Comparison of ENCODE assay signal across 2 cellular contexts in genomic region chr10:21099291-21099800, GRCh38.
A peak's percentile ranks its signal among the peaks of the same experiment; 100 is the strongest.
TF ChIP-seq lines count a peak whose summit lies in the region.

No MANE protein-coding gene starts in this region.

TF ChIP-seq in K562, 482 proteins besides CTCF, POLR2A, EP300 and RAD21 (continues in another document):
- no peak for TF ChIP-seq SMARCA4 (IDR thresholded peaks at IDR 0.05)
- no peak for TF ChIP-seq SREBF1 (IDR thresholded peaks at IDR 0.05; ENCODE audit: borderline replicate concordance, low read depth, low read length)
- TF ChIP-seq ATF7 (IDR thresholded peaks at IDR 0.05) = no peak
- no peak for TF ChIP-seq SMARCB1 (IDR thresholded peaks at IDR 0.05; ENCODE audit: insufficient read length, low read depth)
- TF ChIP-seq ZNF589 (CRISPR knock-in tag; IDR thresholded peaks at IDR 0.05; ENCODE audit: low read depth) = peak; percentile 84; the same call in 1 of the 2 replicates
- TF ChIP-seq, protein P1, sequence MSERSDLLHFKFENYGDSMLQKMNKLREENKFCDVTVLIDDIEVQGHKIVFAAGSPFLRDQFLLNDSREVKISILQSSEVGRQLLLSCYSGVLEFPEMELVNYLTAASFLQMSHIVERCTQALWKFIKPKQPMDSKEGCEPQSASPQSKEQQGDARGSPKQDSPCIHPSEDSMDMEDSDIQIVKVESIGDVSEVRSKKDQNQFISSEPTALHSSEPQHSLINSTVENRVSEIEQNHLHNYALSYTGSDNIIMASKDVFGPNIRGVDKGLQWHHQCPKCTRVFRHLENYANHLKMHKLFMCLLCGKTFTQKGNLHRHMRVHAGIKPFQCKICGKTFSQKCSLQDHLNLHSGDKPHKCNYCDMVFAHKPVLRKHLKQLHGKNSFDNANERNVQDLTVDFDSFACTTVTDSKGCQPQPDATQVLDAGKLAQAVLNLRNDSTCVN (CRISPR knock-in tag; IDR thresholded peaks at IDR 0.05) = no peak
- no peak for TF ChIP-seq SNRNP70 (optimal IDR thresholded peaks at IDR 0.05; ENCODE audit: low read depth, low read length)
- TF ChIP-seq HMGN3 (IDR thresholded peaks at IDR 0.05; ENCODE audit: borderline replicate concordance, extremely low read depth, insufficient read length, low read depth, low read length) = no peak
- TF ChIP-seq MCM3 (IDR thresholded peaks at IDR 0.05) = no peak
- TF ChIP-seq ZNF311 (CRISPR knock-in tag; IDR thresholded peaks at IDR 0.05) = peak; percentile 49; the same call in 1 of the 2 replicates
- no peak for TF ChIP-seq HNRNPUL1 (IDR thresholded peaks at IDR 0.05; ENCODE audit: low read length)
- no peak for TF ChIP-seq RFX7 (CRISPR knock-in tag; IDR thresholded peaks at IDR 0.05)
- peak; percentile 33; the same call in 1 of the 2 replicates for TF ChIP-seq DMBX1 (CRISPR knock-in tag; IDR thresholded peaks at IDR 0.05; ENCODE audit: borderline replicate concordance)
- no peak for TF ChIP-seq SUPT5H (IDR thresholded peaks at IDR 0.05)
- no peak for TF ChIP-seq ZNF778 (CRISPR knock-in tag; IDR thresholded peaks at IDR 0.05)
- TF ChIP-seq BRF1 (IDR thresholded peaks at IDR 0.05; ENCODE audit: borderline replicate concordance, extremely low read depth, insufficient read length) = no peak
- TF ChIP-seq, protein P2, sequence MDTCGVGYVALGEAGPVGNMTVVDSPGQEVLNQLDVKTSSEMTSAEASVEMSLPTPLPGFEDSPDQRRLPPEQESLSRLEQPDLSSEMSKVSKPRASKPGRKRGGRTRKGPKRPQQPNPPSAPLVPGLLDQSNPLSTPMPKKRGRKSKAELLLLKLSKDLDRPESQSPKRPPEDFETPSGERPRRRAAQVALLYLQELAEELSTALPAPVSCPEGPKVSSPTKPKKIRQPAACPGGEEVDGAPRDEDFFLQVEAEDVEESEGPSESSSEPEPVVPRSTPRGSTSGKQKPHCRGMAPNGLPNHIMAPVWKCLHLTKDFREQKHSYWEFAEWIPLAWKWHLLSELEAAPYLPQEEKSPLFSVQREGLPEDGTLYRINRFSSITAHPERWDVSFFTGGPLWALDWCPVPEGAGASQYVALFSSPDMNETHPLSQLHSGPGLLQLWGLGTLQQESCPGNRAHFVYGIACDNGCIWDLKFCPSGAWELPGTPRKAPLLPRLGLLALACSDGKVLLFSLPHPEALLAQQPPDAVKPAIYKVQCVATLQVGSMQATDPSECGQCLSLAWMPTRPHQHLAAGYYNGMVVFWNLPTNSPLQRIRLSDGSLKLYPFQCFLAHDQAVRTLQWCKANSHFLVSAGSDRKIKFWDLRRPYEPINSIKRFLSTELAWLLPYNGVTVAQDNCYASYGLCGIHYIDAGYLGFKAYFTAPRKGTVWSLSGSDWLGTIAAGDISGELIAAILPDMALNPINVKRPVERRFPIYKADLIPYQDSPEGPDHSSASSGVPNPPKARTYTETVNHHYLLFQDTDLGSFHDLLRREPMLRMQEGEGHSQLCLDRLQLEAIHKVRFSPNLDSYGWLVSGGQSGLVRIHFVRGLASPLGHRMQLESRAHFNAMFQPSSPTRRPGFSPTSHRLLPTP (IDR thresholded peaks at IDR 0.05; ENCODE audit: borderline replicate concordance, extremely low read depth, insufficient read length) = no peak
- TF ChIP-seq MEF2D (tag; conservative IDR thresholded peaks at IDR 0.05; ENCODE audit: low read depth) = peak; percentile 77
- TF ChIP-seq NFYB (IDR thresholded peaks at IDR 0.05; ENCODE audit: extremely low read depth, insufficient read length) = no peak
- no peak for TF ChIP-seq TFAP4 (CRISPR knock-in tag; IDR thresholded peaks at IDR 0.05; ENCODE audit: borderline replicate concordance)
- TF ChIP-seq PHF21A (IDR thresholded peaks at IDR 0.05; ENCODE audit: borderline replicate concordance, low read depth) = no peak
- TF ChIP-seq, protein P3, sequence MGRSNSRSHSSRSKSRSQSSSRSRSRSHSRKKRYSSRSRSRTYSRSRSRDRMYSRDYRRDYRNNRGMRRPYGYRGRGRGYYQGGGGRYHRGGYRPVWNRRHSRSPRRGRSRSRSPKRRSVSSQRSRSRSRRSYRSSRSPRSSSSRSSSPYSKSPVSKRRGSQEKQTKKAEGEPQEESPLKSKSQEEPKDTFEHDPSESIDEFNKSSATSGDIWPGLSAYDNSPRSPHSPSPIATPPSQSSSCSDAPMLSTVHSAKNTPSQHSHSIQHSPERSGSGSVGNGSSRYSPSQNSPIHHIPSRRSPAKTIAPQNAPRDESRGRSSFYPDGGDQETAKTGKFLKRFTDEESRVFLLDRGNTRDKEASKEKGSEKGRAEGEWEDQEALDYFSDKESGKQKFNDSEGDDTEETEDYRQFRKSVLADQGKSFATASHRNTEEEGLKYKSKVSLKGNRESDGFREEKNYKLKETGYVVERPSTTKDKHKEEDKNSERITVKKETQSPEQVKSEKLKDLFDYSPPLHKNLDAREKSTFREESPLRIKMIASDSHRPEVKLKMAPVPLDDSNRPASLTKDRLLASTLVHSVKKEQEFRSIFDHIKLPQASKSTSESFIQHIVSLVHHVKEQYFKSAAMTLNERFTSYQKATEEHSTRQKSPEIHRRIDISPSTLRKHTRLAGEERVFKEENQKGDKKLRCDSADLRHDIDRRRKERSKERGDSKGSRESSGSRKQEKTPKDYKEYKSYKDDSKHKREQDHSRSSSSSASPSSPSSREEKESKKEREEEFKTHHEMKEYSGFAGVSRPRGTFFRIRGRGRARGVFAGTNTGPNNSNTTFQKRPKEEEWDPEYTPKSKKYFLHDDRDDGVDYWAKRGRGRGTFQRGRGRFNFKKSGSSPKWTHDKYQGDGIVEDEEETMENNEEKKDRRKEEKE (IDR thresholded peaks at IDR 0.05; ENCODE audit: borderline replicate concordance in 1 of 2, control insufficient read depth in 1 of 2, low read depth in 2 of 2, low read length in 1 of 2) = no peak
- TF ChIP-seq MEF2A (IDR thresholded peaks at IDR 0.05; ENCODE audit: control insufficient read depth, low read depth, low read length) = no peak

TF ChIP-seq in HepG2, 621 proteins besides CTCF, POLR2A, EP300 and RAD21:
- no peak for TF ChIP-seq DR1 (CRISPR knock-in tag; IDR thresholded peaks at IDR 0.05)
- no peak for TF ChIP-seq SNAPC2 (CRISPR knock-in tag; IDR thresholded peaks at IDR 0.05)
- TF ChIP-seq ZNF816 (CRISPR knock-in tag; IDR thresholded peaks at IDR 0.05; ENCODE audit: borderline replicate concordance) = no peak
- no peak for TF ChIP-seq TRIM24 (CRISPR knock-in tag; IDR thresholded peaks at IDR 0.05)
- no peak for TF ChIP-seq RBFOX2 (IDR thresholded peaks at IDR 0.05; ENCODE audit: low read depth, low read length)
- no peak for TF ChIP-seq TRAFD1 (CRISPR knock-in tag; IDR thresholded peaks at IDR 0.05; ENCODE audit: borderline replicate concordance)
- no peak for TF ChIP-seq ZNF224 (CRISPR knock-in tag; IDR thresholded peaks at IDR 0.05)
- TF ChIP-seq PRMT3 (CRISPR knock-in tag; IDR thresholded peaks at IDR 0.05; ENCODE audit: borderline replicate concordance, low read depth) = no peak
- TF ChIP-seq ERF (CRISPR knock-in tag; IDR thresholded peaks at IDR 0.05) = no peak
- no peak for TF ChIP-seq CCAR2 (optimal IDR thresholded peaks at IDR 0.05; ENCODE audit: low read depth, low read length)
- no peak for TF ChIP-seq ELF4 (CRISPR knock-in tag; IDR thresholded peaks at IDR 0.05; ENCODE audit: borderline replicate concordance)
- TF ChIP-seq THYN1 (CRISPR knock-in tag; IDR thresholded peaks at IDR 0.05; ENCODE audit: borderline replicate concordance, low read depth) = no peak
- TF ChIP-seq KDM6A (CRISPR knock-in tag; IDR thresholded peaks at IDR 0.05; ENCODE audit: low read depth) = no peak
- no peak for TF ChIP-seq SMYD3 (CRISPR knock-in tag; IDR thresholded peaks at IDR 0.05)
- no peak for TF ChIP-seq ZMYM4 (CRISPR knock-in tag; IDR thresholded peaks at IDR 0.05)
- no peak for TF ChIP-seq SMC3 (IDR thresholded peaks at IDR 0.05; ENCODE audit: low read length)
- no peak for TF ChIP-seq MXD1 (CRISPR knock-in tag; IDR thresholded peaks at IDR 0.05)
